Comparison of ENCODE assay signal across 19 cellular contexts in genomic region chr2:201754683-201755415, GRCh38. TPM values are rescaled to one million over a fixed set of nuclear protein-coding genes. Genes with fewer than 3 reads are reported as not detected.
"Had no signal": no experiment of that assay in that cellular context is flagged by ENCODE, and none has a peak within 500 bp of the region (broad histone marks: within the 10 kb centered on the region; RNA-seq: fewer than 3 reads in every experiment).

No MANE protein-coding gene starts in this region.

- H3K4me1 ChIP-seq: adrenal gland, esophagus muscularis mucosa, left lung, testis, uterus had no signal

- H3K9me3 Mint-ChIP-seq: brain; memory B cell; natural killer cell treated with Interleukin-12 subunit alpha and Interleukin-12 subunit beta and Interleukin-15 and Interleukin-18, amount 100 ng/mL, for 72 hours; stimulated activated naive CD8-positive, alpha-beta T cell treated with anti-CD3 and anti-CD28 coated beads, Interleukin-15, amount 100 ng/mL, for 72 hours had no signal

- H3K27ac Mint-ChIP-seq: memory B cell; natural killer cell treated with Interleukin-12 subunit alpha and Interleukin-12 subunit beta and Interleukin-15 and Interleukin-18, amount 100 ng/mL, for 72 hours; stimulated activated naive CD8-positive, alpha-beta T cell treated with anti-CD3 and anti-CD28 coated beads, Interleukin-15, amount 100 ng/mL, for 72 hours had no signal

- H3K9me3 ChIP-seq: adrenal gland, esophagus muscularis mucosa, left lung, testis, uterus had no signal

- H3K27ac ChIP-seq: adrenal gland, esophagus muscularis mucosa, left lung, testis, uterus had no signal

- H3K4me3 Mint-ChIP-seq: brain; memory B cell; natural killer cell treated with Interleukin-12 subunit alpha and Interleukin-12 subunit beta and Interleukin-15 and Interleukin-18, amount 100 ng/mL, for 72 hours; stimulated activated naive CD8-positive, alpha-beta T cell treated with anti-CD3 and anti-CD28 coated beads, Interleukin-15, amount 100 ng/mL, for 72 hours had no signal

- H3K4me1 Mint-ChIP-seq: memory B cell; stimulated activated naive CD8-positive, alpha-beta T cell treated with anti-CD3 and anti-CD28 coated beads, Interleukin-15, amount 100 ng/mL, for 72 hours had no signal

- ATAC-seq: left lung; natural killer cell treated with Interleukin-12 subunit alpha and Interleukin-12 subunit beta and Interleukin-15 and Interleukin-18, amount 100 ng/mL, for 72 hours; stimulated activated naive CD8-positive, alpha-beta T cell treated with anti-CD3 and anti-CD28 coated beads, Interleukin-15, amount 100 ng/mL, for 72 hours had no signal

- H3K36me3 ChIP-seq: uterus had no signal

- H3K27me3 Mint-ChIP-seq: brain; memory B cell; natural killer cell treated with Interleukin-12 subunit alpha and Interleukin-12 subunit beta and Interleukin-15 and Interleukin-18, amount 100 ng/mL, for 72 hours; stimulated activated naive CD8-positive, alpha-beta T cell treated with anti-CD3 and anti-CD28 coated beads, Interleukin-15, amount 100 ng/mL, for 72 hours had no signal

- H3K27me3 ChIP-seq: adrenal gland, esophagus muscularis mucosa, left lung, testis, uterus had no signal

- H3K4me3 ChIP-seq: adrenal gland, esophagus muscularis mucosa, left lung, testis, uterus had no signal

- H3K36me3 Mint-ChIP-seq: natural killer cell treated with Interleukin-12 subunit alpha and Interleukin-12 subunit beta and Interleukin-15 and Interleukin-18, amount 100 ng/mL, for 72 hours had no signal

- DNase-seq: activated naive CD4-positive, alpha-beta T cell treated with anti-CD3 and anti-CD28 coated beads, Interleukin-2, amount 50 U/mL, for 16 hours; activated T-cell treated with anti-CD3 and anti-CD28 coated beads, Interleukin-2, amount 50 U/mL, for 1 hour; adrenal gland; cerebellar nuclear complex; foreskin fibroblast; head of caudate nucleus; islet precursor cell; left lung; stimulated activated CD4-positive, alpha-beta T cell treated with anti-CD3 and anti-CD28 coated beads, Interleukin-15, amount 100 ng/mL, for 24 hours; stimulated activated CD4-positive, alpha-beta T cell treated with anti-CD3 and anti-CD28 coated beads, Interleukin-4, amount 100 ng/mL, for 4 hours; stimulated activated naive CD8-positive, alpha-beta T cell treated with anti-CD3 and anti-CD28 coated beads, Interleukin-15, amount 100 ng/mL, for 72 hours; testis; uterus had no signal

RNA-seq across cellular contexts. Expression of gene CDK15, which starts 51.5 kb away (rescaled TPM):
- total RNA-seq: dermis microvascular lymphatic vessel endothelial cell; natural killer cell treated with Interleukin-12 subunit alpha and Interleukin-12 subunit beta and Interleukin-15 and Interleukin-18, amount 100 ng/mL, for 72 hours; T-helper 2 cell treated with Interferon-gamma antibody and Interleukin-4, amounts not matched to agents 100 ng/mL and 5 ng/mL, for 36 hours had no signal

RNA-seq across cellular contexts. Expression of gene MPP4, which starts 56.4 kb away (rescaled TPM):
- total RNA-seq: left lung; natural killer cell treated with Interleukin-12 subunit alpha and Interleukin-12 subunit beta and Interleukin-15 and Interleukin-18, amount 100 ng/mL, for 72 hours; T-helper 2 cell treated with Interferon-gamma antibody and Interleukin-4, amounts not matched to agents 100 ng/mL and 5 ng/mL, for 36 hours; testis had no signal
